1 cellular context compared by ENCODE assay signal in the genomic region with DNA sequence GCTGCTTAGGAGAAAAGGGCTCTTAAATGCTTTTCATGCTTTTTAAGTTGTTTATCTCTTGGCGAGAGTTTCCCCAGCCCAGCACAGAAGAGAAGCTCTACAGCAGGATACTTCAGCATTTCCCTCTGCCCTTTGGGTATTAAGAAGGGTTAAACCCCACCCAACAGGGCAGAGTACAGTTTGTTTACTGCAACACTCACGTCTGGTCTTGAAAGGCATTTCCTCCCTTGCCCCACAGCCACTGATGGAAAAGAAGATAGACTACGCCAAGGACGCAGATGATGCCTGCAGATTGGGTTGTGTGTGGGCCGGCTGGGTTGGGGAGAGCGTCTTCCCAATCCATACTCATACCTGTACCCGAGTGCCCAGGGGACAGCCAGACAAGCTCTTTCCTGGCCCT.
TF ChIP-seq lines count a peak whose summit lies in the region.

No MANE protein-coding gene starts in this region.

TF ChIP-seq in H1, 55 proteins besides CTCF, POLR2A, EP300 and RAD21 (continued from another document):
- TF ChIP-seq, protein P1, sequence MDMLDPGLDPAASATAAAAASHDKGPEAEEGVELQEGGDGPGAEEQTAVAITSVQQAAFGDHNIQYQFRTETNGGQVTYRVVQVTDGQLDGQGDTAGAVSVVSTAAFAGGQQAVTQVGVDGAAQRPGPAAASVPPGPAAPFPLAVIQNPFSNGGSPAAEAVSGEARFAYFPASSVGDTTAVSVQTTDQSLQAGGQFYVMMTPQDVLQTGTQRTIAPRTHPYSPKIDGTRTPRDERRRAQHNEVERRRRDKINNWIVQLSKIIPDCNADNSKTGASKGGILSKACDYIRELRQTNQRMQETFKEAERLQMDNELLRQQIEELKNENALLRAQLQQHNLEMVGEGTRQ (IDR thresholded peaks at IDR 0.05; ENCODE audit: low read length), result no peak
- TF ChIP-seq TAF1 (IDR thresholded peaks at IDR 0.05; ENCODE audit: low read depth, low read length), result no peak
- TF ChIP-seq BACH1 (IDR thresholded peaks at IDR 0.05; ENCODE audit: low read length), result no peak
- TF ChIP-seq CBX8 (IDR thresholded peaks at IDR 0.05; ENCODE audit: borderline replicate concordance, low read depth, low read length), result no peak
- TF ChIP-seq SRF (IDR thresholded peaks at IDR 0.05; ENCODE audit: low read depth, low read length), result no peak
- no peak for TF ChIP-seq HDAC6 (IDR thresholded peaks at IDR 0.05; ENCODE audit: low read depth, low read length)
- no peak for TF ChIP-seq SIX5 (IDR thresholded peaks at IDR 0.05; ENCODE audit: low read depth, low read length)
- TF ChIP-seq SIN3A (conservative IDR thresholded peaks at IDR 0.05 in 1 of 2, IDR thresholded peaks at IDR 0.05 in 1 of 2; ENCODE audit: low read depth in 1 of 2, low read length in 2 of 2), result no peak
